19 cellular contexts compared by ENCODE assay signal in genomic region chr4:179372746-179373145, GRCh38.
"Had no signal": no experiment of that assay in that cellular context is flagged by ENCODE, and none has a peak within 500 bp of the region (broad histone marks: within the 10 kb centered on the region; RNA-seq: fewer than 3 reads in every experiment).

No MANE protein-coding gene starts in this region.

- H3K4me1 ChIP-seq: ascending aorta, breast epithelium, gastroesophageal sphincter, heart left ventricle, testis, upper lobe of left lung had no signal

- H3K36me3 ChIP-seq: ascending aorta, breast epithelium, gastroesophageal sphincter, heart left ventricle, upper lobe of left lung had no signal

- H3K27me3 ChIP-seq: ascending aorta, breast epithelium, gastroesophageal sphincter, heart left ventricle, testis, upper lobe of left lung had no signal

- H3K4me3 ChIP-seq: ascending aorta, breast epithelium, gastroesophageal sphincter, heart left ventricle, smooth muscle cell, testis, upper lobe of left lung had no signal

- ATAC-seq: esophagus mucosa; gastroesophageal sphincter; heart left ventricle; left lobe of liver; sciatic nerve; stimulated activated effector memory CD8-positive, alpha-beta T cell treated with anti-CD3 and anti-CD28 coated beads, Interleukin-12 subunit alpha, Interleukin-12 subunit beta, amount 100 ng/mL, for 72 hours had no signal

- H3K9me3 ChIP-seq: ascending aorta, breast epithelium, gastroesophageal sphincter, testis, upper lobe of left lung had no signal

- H3K27ac ChIP-seq: ascending aorta, breast epithelium, gastroesophageal sphincter, heart left ventricle, testis, upper lobe of left lung had no signal

- DNase-seq: activated CD4-positive, alpha-beta T cell treated with anti-CD3 and anti-CD28 coated beads for 1 hour; activated gamma-delta T cell; cerebellar nuclear complex; effector CD8-positive, alpha-beta T cell; heart left ventricle; kidney; midbrain; nucleus accumbens; stimulated activated CD4-positive, alpha-beta T cell treated with anti-CD3 and anti-CD28 coated beads, Interleukin-4, amount 100 ng/mL, for 1 hour; testis; upper lobe of left lung had no signal
